14 cellular contexts compared by ENCODE assay signal in the genomic region with DNA sequence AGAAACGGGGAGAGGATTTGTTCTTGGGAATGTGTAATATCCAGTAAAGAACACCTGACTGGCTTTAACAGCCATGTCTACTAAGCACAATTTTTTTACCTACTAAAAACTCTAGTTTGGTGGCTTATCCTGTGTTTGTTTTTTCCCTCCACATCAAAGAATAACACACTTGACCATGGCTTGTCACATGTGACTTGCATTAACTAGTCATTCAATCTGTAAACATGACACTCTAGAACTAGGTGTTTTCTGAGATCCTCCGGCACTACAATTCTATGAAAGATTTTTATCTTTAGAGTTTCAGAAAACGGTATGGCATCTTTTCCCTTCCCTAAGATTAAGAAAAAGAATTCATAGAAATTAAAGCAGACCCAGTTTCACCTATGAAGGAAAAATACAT.
"Had no signal": no experiment of that assay in that cellular context is flagged by ENCODE, and none has a peak within 500 bp of the region (broad histone marks: within the 10 kb centered on the region; RNA-seq: fewer than 3 reads in every experiment).

No MANE protein-coding gene starts in this region.

- H3K4me3 ChIP-seq: transverse colon had no signal

- H3K9me3 ChIP-seq: transverse colon had no signal

- H3K27me3 ChIP-seq: brain microvascular endothelial cell, transverse colon had no signal

- H3K27me3 Mint-ChIP-seq: dendritic cell treated with granulocyte-macrophage colony-stimulating factor and Interleukin-4, amounts not matched to agents 40 ng/mL and 50 ng/mL, for 4 days; T-helper 17 cell had no signal

- H3K4me1 Mint-ChIP-seq: activated naive CD4-positive, alpha-beta T cell treated with anti-CD3 and anti-CD28 coated beads, Interleukin-2, amount 50 U/mL, for 24 hours; stimulated activated memory B cell treated with anti-CD40 and anti-IgM and Interleukin-4, amounts not matched to agents 10 μg/mL and 1 μg/mL and 100 μg/mL, for 72 hours had no signal

- ATAC-seq: left colon; stimulated activated memory B cell treated with anti-CD40 and anti-IgM and Interleukin-4, amounts not matched to agents 10 μg/mL and 1 μg/mL and 100 μg/mL, for 72 hours; T-helper 17 cell had no signal

- H3K9me3 Mint-ChIP-seq: activated CD4-positive, alpha-beta T cell treated with anti-CD3 and anti-CD28 coated beads, Interleukin-2, amount 10 ng/mL, durations not matched to agents 7 days and 5 days; activated naive CD4-positive, alpha-beta T cell treated with anti-CD3 and anti-CD28 coated beads, Interleukin-2, amount 50 U/mL, for 24 hours; activated T-helper 2 cell treated with anti-CD3 and anti-CD28 coated beads, Interferon-gamma antibody, Interleukin-2, Interleukin-4, amounts not matched to agents 10 μg/mL and 5 μg/mL and 100 μg/mL, durations not matched to agents 14 hours and 24 hours and 36 hours; dendritic cell treated with granulocyte-macrophage colony-stimulating factor and Interleukin-4, amounts not matched to agents 40 ng/mL and 50 ng/mL, for 4 days; stimulated activated memory B cell treated with anti-CD40 and anti-IgM and Interleukin-4, amounts not matched to agents 10 μg/mL and 1 μg/mL and 100 μg/mL, for 72 hours had no signal

- H3K36me3 ChIP-seq: brain microvascular endothelial cell, transverse colon had no signal

- H3K27ac Mint-ChIP-seq: activated CD4-positive, alpha-beta T cell treated with anti-CD3 and anti-CD28 coated beads, Interleukin-2, amount 10 ng/mL, durations not matched to agents 7 days and 5 days; activated naive CD4-positive, alpha-beta T cell treated with anti-CD3 and anti-CD28 coated beads, Interleukin-2, amount 50 U/mL, for 24 hours; activated T-helper 2 cell treated with anti-CD3 and anti-CD28 coated beads, Interferon-gamma antibody, Interleukin-2, Interleukin-4, amounts not matched to agents 10 μg/mL and 5 μg/mL and 100 μg/mL, durations not matched to agents 14 hours and 24 hours and 36 hours; dendritic cell treated with granulocyte-macrophage colony-stimulating factor and Interleukin-4, amounts not matched to agents 40 ng/mL and 50 ng/mL, for 4 days; stimulated activated memory B cell treated with anti-CD40 and anti-IgM and Interleukin-4, amounts not matched to agents 10 μg/mL and 1 μg/mL and 100 μg/mL, for 72 hours; T-helper 17 cell had no signal

- DNase-seq: activated CD4-positive, alpha-beta T cell treated with anti-CD3 and anti-CD28 coated beads, Interleukin-2, amount 10 ng/mL, durations not matched to agents 7 days and 5 days; activated CD4-positive, CD25-positive, alpha-beta regulatory T cell; activated T-cell treated with anti-CD3 and anti-CD28 coated beads for 4 hours; amniotic stem cell; brain microvascular endothelial cell; hypothalamus; left colon; small intestine; T-helper 17 cell; transverse colon had no signal

- H3K4me3 Mint-ChIP-seq: activated CD4-positive, alpha-beta T cell treated with anti-CD3 and anti-CD28 coated beads, Interleukin-2, amount 10 ng/mL, durations not matched to agents 7 days and 5 days; activated naive CD4-positive, alpha-beta T cell treated with anti-CD3 and anti-CD28 coated beads, Interleukin-2, amount 50 U/mL, for 24 hours; dendritic cell treated with granulocyte-macrophage colony-stimulating factor and Interleukin-4, amounts not matched to agents 40 ng/mL and 50 ng/mL, for 4 days; stimulated activated memory B cell treated with anti-CD40 and anti-IgM and Interleukin-4, amounts not matched to agents 10 μg/mL and 1 μg/mL and 100 μg/mL, for 72 hours; T-helper 17 cell had no signal

- H3K36me3 Mint-ChIP-seq: activated naive CD4-positive, alpha-beta T cell treated with anti-CD3 and anti-CD28 coated beads, Interleukin-2, amount 50 U/mL, for 24 hours; stimulated activated memory B cell treated with anti-CD40 and anti-IgM and Interleukin-4, amounts not matched to agents 10 μg/mL and 1 μg/mL and 100 μg/mL, for 72 hours had no signal

- H3K27ac ChIP-seq: brain microvascular endothelial cell, transverse colon had no signal
